1 cellular context compared by ENCODE assay signal in genomic region chr17:3710951-3711383, GRCh38.
TF ChIP-seq lines count a peak whose summit lies in the region.

No MANE protein-coding gene starts in this region.

TF ChIP-seq in GM12878, 131 proteins besides CTCF, POLR2A, EP300 and RAD21 (continued from another document and continues in another):
- TF ChIP-seq BCLAF1 (IDR thresholded peaks at IDR 0.05) (no peak), NBN (IDR thresholded peaks at IDR 0.05) (peak; percentile 99), RAD51 (IDR thresholded peaks at IDR 0.05) (peak; percentile 78), CBX3 (IDR thresholded peaks at IDR 0.05; ENCODE audit: borderline replicate concordance, low read depth) (no peak), ZSCAN29 (IDR thresholded peaks at IDR 0.05) (peak; percentile 92), REST (IDR thresholded peaks at IDR 0.05; ENCODE audit: low read depth, low read length) (0 out of 2 replicates have a peak, but pooled peaks have one; percentile 11), SREBF1 (IDR thresholded peaks at IDR 0.05; ENCODE audit: low read length) (no peak), ZNF207 (IDR thresholded peaks at IDR 0.05; ENCODE audit: borderline replicate concordance) (no peak), PML (IDR thresholded peaks at IDR 0.05; ENCODE audit: low read length) (peak; percentile 58; the same call in 1 of the 2 replicates), ZBED1 (IDR thresholded peaks at IDR 0.05; ENCODE audit: borderline replicate concordance) (no peak; the same call in 1 of the 2 replicates), NFYA (IDR thresholded peaks at IDR 0.05; ENCODE audit: borderline replicate concordance, low read depth, low read length) (no peak), EED (IDR thresholded peaks at IDR 0.05; ENCODE audit: low read depth) (peak; percentile 95), CBX5 (IDR thresholded peaks at IDR 0.05; ENCODE audit: low read depth) (no peak), BHLHE40 (IDR thresholded peaks at IDR 0.05; ENCODE audit: borderline replicate concordance in 1 of 2, low read depth in 2 of 2, low read length in 1 of 2) (peak; percentile 66 to 88), RELA (IDR thresholded peaks at IDR 0.05; ENCODE audit: borderline replicate concordance, partially characterized antibody) (peak; percentile 95), BMI1 (IDR thresholded peaks at IDR 0.05; ENCODE audit: borderline replicate concordance) (peak; percentile 84), FOS (IDR thresholded peaks at IDR 0.05; ENCODE audit: borderline replicate concordance, extremely low read depth, insufficient read length) (no peak), ETV6 (conservative IDR thresholded peaks at IDR 0.05 in 1 of 2, IDR thresholded peaks at IDR 0.05 in 1 of 2; ENCODE audit: borderline replicate concordance in 1 of 2, low read depth in 1 of 2) (peak in 1 of 2 experiments; percentile 95; a peak in 2 of 4 replicates), HDAC6 (IDR thresholded peaks at IDR 0.05; ENCODE audit: unreplicated experiment) (no peak), HDGF (IDR thresholded peaks at IDR 0.05) (no peak), HSF1 (IDR thresholded peaks at IDR 0.05; ENCODE audit: low read depth, low read length) (no peak), ZNF384 (IDR thresholded peaks at IDR 0.05; ENCODE audit: borderline replicate concordance, low read depth, low read length) (peak; percentile 95), IKZF2 (IDR thresholded peaks at IDR 0.05) (peak; percentile 99), NR2C1 (IDR thresholded peaks at IDR 0.05) (no peak), HDAC2 (IDR thresholded peaks at IDR 0.05) (no peak), LARP7 (IDR thresholded peaks at IDR 0.05) (no peak), MEF2B (IDR thresholded peaks at IDR 0.05; ENCODE audit: partially characterized antibody, poor library complexity, severe bottlenecking) (peak; percentile 90), PAX8 (IDR thresholded peaks at IDR 0.05) (no peak), CEBPZ (IDR thresholded peaks at IDR 0.05; ENCODE audit: low read depth, low read length) (no peak), IRF5 (IDR thresholded peaks at IDR 0.05; ENCODE audit: borderline replicate concordance) (no peak), KLF5 (IDR thresholded peaks at IDR 0.05; ENCODE audit: partially characterized antibody) (peak; percentile 46), ATF3 (IDR thresholded peaks at IDR 0.05; ENCODE audit: borderline replicate concordance, extremely low read depth, low read depth, low read length) (0 out of 2 replicates have a peak, but pooled peaks have one; percentile 12), NFIC (IDR thresholded peaks at IDR 0.05; ENCODE audit: low read depth, low read length) (peak; percentile 93), MYB (IDR thresholded peaks at IDR 0.05; ENCODE audit: borderline replicate concordance, low read depth, low read length) (no peak), TCF12 (IDR thresholded peaks at IDR 0.05; ENCODE audit: low read depth, low read length) (peak; percentile 84; the same call in 1 of the 2 replicates), ZNF217 (IDR thresholded peaks at IDR 0.05) (no peak; the same call in none of the 2 replicates), CEBPB (IDR thresholded peaks at IDR 0.05; ENCODE audit: borderline replicate concordance in 1 of 2, low read depth in 2 of 2, low read length in 2 of 2) (peak in 1 of 2 experiments; percentile 77; a peak in 1 of 4 replicates), MXI1 (IDR thresholded peaks at IDR 0.05; ENCODE audit: low read depth, low read length) (peak; percentile 84; the same call in 1 of the 2 replicates), BCL3 (IDR thresholded peaks at IDR 0.05; ENCODE audit: borderline replicate concordance, insufficient read depth, low read depth, low read length, poor library complexity, severe bottlenecking) (peak; percentile 86), TCF3 (IDR thresholded peaks at IDR 0.05; ENCODE audit: borderline replicate concordance, insufficient read depth, low read depth, low read length) (no peak), SREBF2 (IDR thresholded peaks at IDR 0.05; ENCODE audit: low read length) (no peak), IRF3 (IDR thresholded peaks at IDR 0.05) (no peak), POU2F2 (IDR thresholded peaks at IDR 0.05; ENCODE audit: borderline replicate concordance, low read depth, low read length) (peak; percentile 49; the same call in 1 of the 3 replicates), ESRRA (IDR thresholded peaks at IDR 0.05; ENCODE audit: low read length) (no peak), MEF2A (IDR thresholded peaks at IDR 0.05; ENCODE audit: insufficient read depth, low read depth, low read length) (peak; percentile 63; the same call in 1 of the 2 replicates), RCOR1 (conservative IDR thresholded peaks at IDR 0.05; ENCODE audit: low read depth, low read length) (peak; percentile 67; the same call in 1 of the 2 replicates), RB1 (IDR thresholded peaks at IDR 0.05; ENCODE audit: borderline replicate concordance) (no peak), BACH1 (IDR thresholded peaks at IDR 0.05; ENCODE audit: borderline replicate concordance) (peak; percentile 93; the same call in 1 of the 2 replicates), KAT2A (conservative IDR thresholded peaks at IDR 0.05; ENCODE audit: control insufficient read depth, low read depth, low read length) (no peak), IKZF1 (conservative IDR thresholded peaks at IDR 0.05) (peak; percentile 97), MLLT1 (IDR thresholded peaks at IDR 0.05) (peak; percentile 94)
